17 cellular contexts compared by ENCODE assay signal in the genomic region with DNA sequence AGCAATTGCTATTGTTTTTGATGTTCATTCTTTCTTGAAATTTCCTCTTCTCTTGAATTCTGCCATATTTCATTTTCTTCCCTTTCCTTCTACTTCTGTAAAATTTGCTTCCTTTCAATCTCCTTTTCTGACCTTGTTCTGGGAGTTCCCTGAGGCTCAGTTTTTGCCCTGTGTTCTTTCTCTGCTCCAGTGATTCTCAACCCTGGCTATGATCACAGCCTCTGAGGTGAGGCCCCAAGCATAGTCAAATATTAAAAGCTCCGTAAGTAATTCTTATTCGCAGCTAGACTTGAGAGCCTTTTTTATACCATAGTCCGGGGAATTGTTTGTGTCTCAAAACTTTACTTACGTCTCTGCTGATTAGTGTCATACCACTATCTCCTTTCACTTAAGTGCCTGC.
DNase-seq lines count a peak whose midpoint lies in the region; ATAC-seq, FAIRE-seq and TF ChIP-seq lines count a peak whose summit lies in the region.
"Had no signal": no experiment of that assay in that cellular context is flagged by ENCODE, and none has a peak within 500 bp of the region (broad histone marks: within the 10 kb centered on the region; RNA-seq: fewer than 3 reads in every experiment).

No MANE protein-coding gene starts in this region.

- TF ChIP-seq CTCF in kidney (IDR thresholded peaks at IDR 0.05; ENCODE audit: borderline replicate concordance, extremely low read depth, insufficient read depth) (no peak), nephron progenitor cell (IDR thresholded peaks at IDR 0.05) (no peak), foreskin fibroblast (IDR thresholded peaks at IDR 0.05; ENCODE audit: low read depth, low read length) (no peak)

- no peak overlapping the region for H3K27ac ChIP-seq in SK-N-MC
- H3K27ac ChIP-seq in kidney (ENCODE audit: low read depth in 2 of 2, low read length in 2 of 2) = peak overlapping the region; percentile 32 to 40

- H3K27me3 Mint-ChIP-seq in nephron progenitor cell (ENCODE audit: low read depth, poor library complexity) = no peaks in the 10 kb centered on the region

- H3K9me3 Mint-ChIP-seq in nephron progenitor cell = peaks cover 9% of the 10 kb centered on the region

- no peak overlapping the region for H3K9ac ChIP-seq in SK-N-MC (ENCODE audit: insufficient read length)
- H3K9ac ChIP-seq in kidney (ENCODE audit: low read length in 2 of 2) = no peak overlapping the region

- no peak for ATAC-seq in left ventricle myocardium superior
- ATAC-seq: CD8-positive, alpha-beta T cell had no signal

- H3K4me3 Mint-ChIP-seq in nephron progenitor cell = no peak overlapping the region
- H3K4me3 Mint-ChIP-seq: CD14-positive monocyte; CD8-positive, alpha-beta T cell; H9; IgD-negative memory B cell had no signal

- in situ Hi-C loops in Caki2 (cut with HindIII; ENCODE audit: low pct_unique_long_range_greater_than_20kb, low sequenced_read_pairs) = no loop called here

- intact Hi-C loops in kidney (cut with DNase I) (no loop called here), left ventricle myocardium superior (cut with micrococcal nuclease) (no loop called here)

- DNase-seq in Caki2 (ENCODE audit: low read depth) = peak; percentile 54
- DNase-seq in SK-N-MC (ENCODE audit: low read depth, low spot score) = no peak
- DNase-seq in kidney = no peak
- no peak for DNase-seq in nephron progenitor cell
- DNase-seq in foreskin fibroblast = no peak
- DNase-seq in C1 segment of cervical spinal cord (lab: John Stamatoyannopoulos, UW) = no peak
- DNase-seq in GM19240 (ENCODE audit: insufficient read length, low spot score) = no peak
- no peak for DNase-seq in left ventricle myocardium superior
- DNase-seq: BE2C; CD8-positive, alpha-beta T cell; COR-L47; DMS53; GF-D8; GOT3; H9 had no signal

- H3K9me3 ChIP-seq in SK-N-MC (ENCODE audit: low read depth, low read length) (no peaks in the 10 kb centered on the region), kidney (ENCODE audit: control insufficient read depth in 1 of 2, low read length in 2 of 2) (no peaks in the 10 kb centered on the region)
- H3K9me3 ChIP-seq: BE2C had no signal

- H3K4me1 Mint-ChIP-seq in nephron progenitor cell = peaks cover 9% of the 10 kb centered on the region

- H3K27ac Mint-ChIP-seq in nephron progenitor cell = peak overlapping the region; percentile 15
- H3K27ac Mint-ChIP-seq: CD14-positive monocyte; CD8-positive, alpha-beta T cell; H9; IgD-negative memory B cell had no signal

- peaks cover 2 to 10% of the 10 kb centered on the region in 2 donors for H3K4me1 ChIP-seq in kidney (ENCODE audit: control insufficient read depth in 1 of 2, insufficient read depth in 1 of 2, low read depth in 1 of 2, low read length in 2 of 2)
- H3K4me1 ChIP-seq: BE2C had no signal

- H3K4me3 ChIP-seq in SK-N-MC = 0 out of 2 replicates have a peak overlapping the region, but pooled peaks have one; percentile 18
- peak overlapping the region; percentile 28 to 40 for H3K4me3 ChIP-seq in kidney (ENCODE audit: low read length in 2 of 2)
- no peak overlapping the region for H3K4me3 ChIP-seq in foreskin fibroblast (ENCODE audit: low read depth in 1 of 2, low read length in 2 of 2)

- FAIRE-seq in kidney (lab: Jason Lieb, UNC) = peak; percentile 82

- no peaks in the 10 kb centered on the region for H3K36me3 ChIP-seq in SK-N-MC (ENCODE audit: insufficient read depth, low read length)
- no peaks in the 10 kb centered on the region for H3K36me3 ChIP-seq in kidney (ENCODE audit: control insufficient read depth in 1 of 2, insufficient read depth in 2 of 2, low read length in 2 of 2)
- H3K36me3 ChIP-seq: BE2C had no signal

- no peaks in the 10 kb centered on the region for H3K36me3 Mint-ChIP-seq in nephron progenitor cell (ENCODE audit: low read depth)
- H3K36me3 Mint-ChIP-seq: CD14-positive monocyte; CD8-positive, alpha-beta T cell; IgD-negative memory B cell had no signal

Comparison
In these comparisons a context has a peak if more than half of its experiments do, and no peak if none do; other contexts are left out.
1. H3K4me3 ChIP-seq: peak in SK-N-MC (single experiment) and kidney (2 of 2); none in foreskin fibroblast (0 of 2).